Comparison of ENCODE assay signal across 8 cellular contexts in genomic region chr19:19321143-19321577, GRCh38. TPM values are rescaled to one million over a fixed set of nuclear protein-coding genes. Genes with fewer than 3 reads are reported as not detected.
DNase-seq lines count a peak whose midpoint lies in the region; ATAC-seq, FAIRE-seq and TF ChIP-seq lines count a peak whose summit lies in the region.

No MANE protein-coding gene starts in this region.

- H3K4me3 ChIP-seq in CD4-positive, alpha-beta memory T cell (ENCODE audit: low read length in 2 of 2) = peak overlapping the region; percentile 96 to 98
- H3K4me3 ChIP-seq in endothelial cell of umbilical vein (replicated peaks in 1 of 3; ENCODE audit: insufficient read depth in 1 of 3, low read depth in 1 of 3, low read length in 3 of 3) = peak overlapping the region; percentile 69 to 90 (median 83)

- H2AFZ ChIP-seq in endothelial cell of umbilical vein (ENCODE audit: low read depth, low read length) = peak overlapping the region; percentile 96

- POLR2A ChIA-PET in CD4-positive, alpha-beta memory T cell (lab: Charles Lee; ENCODE audit: partially characterized antibody) = interaction anchor here (1.0 to 1.6 kb wide), 4 partner anchors 12 to 168 kb away, joined by 3 to 9 read pairs (median 4); no protein-coding TSS in a partner anchor
- POLR2A ChIA-PET in endothelial cell of umbilical vein (lab: Charles Lee) = no interaction called here

- TF ChIP-seq CTCF in endothelial cell of umbilical vein (IDR thresholded peaks at IDR 0.05; ENCODE audit: extremely low read depth in 1 of 2, insufficient read depth in 1 of 2, low read depth in 1 of 2, low read length in 2 of 2) = no peak
- TF ChIP-seq CTCF in natural killer cell (IDR thresholded peaks at IDR 0.05) = no peak

- ATAC-seq in HG02970 (IDR thresholded peaks at IDR 0.05; ENCODE audit: low FRiP score, unreplicated experiment) (peak; percentile 25), SK-N-SH treated with all-trans-retinoic acid at 6 μM for 48 hours (0 out of 3 replicates have a peak, but pooled peaks have one; percentile 3), natural killer cell (no peak), GM19023 (IDR thresholded peaks at IDR 0.05; ENCODE audit: unreplicated experiment) (no peak)

- no peaks in the 10 kb centered on the region for H3K27me3 Mint-ChIP-seq in CD4-positive, alpha-beta memory T cell
- H3K27me3 Mint-ChIP-seq in natural killer cell (ENCODE audit: low read depth in 2 of 2) = no peaks in the 10 kb centered on the region

- BruUV-seq in endothelial cell of umbilical vein (replicated peaks; lab: Mats Ljungman, UMichigan) = TSS peak; percentile 25

- H3K9me1 ChIP-seq in endothelial cell of umbilical vein (replicated peaks; ENCODE audit: control insufficient read depth, extremely low read depth, insufficient read depth, low read length) = no peaks in the 10 kb centered on the region

- TF ChIP-seq POLR2A in endothelial cell of umbilical vein (IDR thresholded peaks at IDR 0.05; ENCODE audit: low read depth, low read length) = no peak

- H3K36me3 Mint-ChIP-seq in CD4-positive, alpha-beta memory T cell = peaks cover 28 to 32% of the 10 kb centered on the region in 2 donors
- H3K36me3 Mint-ChIP-seq in natural killer cell = peaks cover 8% of the 10 kb centered on the region

- H3K27ac Mint-ChIP-seq in CD4-positive, alpha-beta memory T cell = peak overlapping the region; percentile 84 to 100 (median 94)
- peak overlapping the region; percentile 93 to 94 for H3K27ac Mint-ChIP-seq in natural killer cell

- peaks cover 57% of the 10 kb centered on the region for H3K79me2 ChIP-seq in endothelial cell of umbilical vein (ENCODE audit: control insufficient read depth, insufficient read depth, low read length)

- peaks cover 27 to 69% (median 46%) of the 10 kb centered on the region in 4 donors for H3K4me1 Mint-ChIP-seq in CD4-positive, alpha-beta memory T cell
- peaks cover 30 to 45% of the 10 kb centered on the region in 2 donors for H3K4me1 Mint-ChIP-seq in natural killer cell

- peaks cover 18% of the 10 kb centered on the region for H3K36me3 ChIP-seq in CD4-positive, alpha-beta memory T cell (ENCODE audit: insufficient read depth, low read length)
- H3K36me3 ChIP-seq in endothelial cell of umbilical vein (ENCODE audit: control insufficient read depth in 2 of 2, extremely low read depth in 1 of 2, insufficient read depth in 2 of 2, low read length in 2 of 2) = peaks cover 7 to 8% of the 10 kb centered on the region in 2 experiments

- peaks cover 49% of the 10 kb centered on the region for H3K4me1 ChIP-seq in CD4-positive, alpha-beta memory T cell (ENCODE audit: insufficient read depth, low read length)
- H3K4me1 ChIP-seq in endothelial cell of umbilical vein (ENCODE audit: control insufficient read depth, extremely low read depth, insufficient read depth, low read length) = peaks cover 13% of the 10 kb centered on the region

- peak overlapping the region; percentile 87 for H3K4me2 ChIP-seq in endothelial cell of umbilical vein (ENCODE audit: insufficient read depth, low read length)

- peak overlapping the region; percentile 93 to 100 (median 99) for H3K4me3 Mint-ChIP-seq in CD4-positive, alpha-beta memory T cell
- peak overlapping the region; percentile 95 for H3K4me3 Mint-ChIP-seq in natural killer cell

- CTCF ChIA-PET in CD4-positive, alpha-beta memory T cell (lab: Charles Lee; ENCODE audit: partially characterized antibody) = interaction anchor here (0.8 to 1.3 kb wide), 4 partner anchors 66 to 169 kb away, joined by 3 to 5 read pairs (median 3); partner anchors contain the start of gene GATAD2A
- CTCF ChIA-PET in endothelial cell of umbilical vein (lab: Charles Lee) = interaction anchor here (1.1 to 2.1 kb wide), 2 partner anchors 22 to 169 kb away, joined by 3 to 10 read pairs; no protein-coding TSS in a partner anchor

- H3K27ac ChIP-seq in CD4-positive, alpha-beta memory T cell (ENCODE audit: low read depth, low read length) = peak overlapping the region; percentile 97
- H3K27ac ChIP-seq in endothelial cell of umbilical vein (ENCODE audit: insufficient read depth, low read depth, low read length) = peak overlapping the region; percentile 94

- no peaks in the 10 kb centered on the region for H3K9me3 Mint-ChIP-seq in CD4-positive, alpha-beta memory T cell
- no peaks in the 10 kb centered on the region for H3K9me3 Mint-ChIP-seq in natural killer cell

- peak; percentile 63 for FAIRE-seq in endothelial cell of umbilical vein (lab: Jason Lieb, UNC)

- dilution Hi-C loops in endothelial cell of umbilical vein (cut with MboI; ENCODE audit: extremely low pct_ligation_motif_present, low sequenced_read_pairs) = no loop called here

- intact Hi-C loops in CD4-positive, alpha-beta memory T cell (cut with micrococcal nuclease) = loop anchor here (5.0 kb wide), 2 partner anchors 41 to 184 kb away; partner anchors contain the start of gene TMEM161A
- intact Hi-C loops in endothelial cell of umbilical vein (cut with micrococcal nuclease) = loop anchor here (2.0 kb wide), 1 partner anchor 128 kb away; the partner anchor contains the start of genes BORCS8 and RFXANK
- intact Hi-C loops in natural killer cell (cut with micrococcal nuclease) = no loop called here

- H4K20me1 ChIP-seq in endothelial cell of umbilical vein (replicated peaks; ENCODE audit: control insufficient read depth, extremely low read depth, insufficient read depth, low read length) = no peaks in the 10 kb centered on the region

- H3K9me3 ChIP-seq in CD4-positive, alpha-beta memory T cell (ENCODE audit: control insufficient read depth in 1 of 2, low read length in 2 of 2) = no peaks in the 10 kb centered on the region
- no peaks in the 10 kb centered on the region for H3K9me3 ChIP-seq in endothelial cell of umbilical vein (replicated peaks; ENCODE audit: control insufficient read depth, insufficient read depth, low read length)

- DNase-seq in CD4-positive, alpha-beta memory T cell = no peak
- DNase-seq in endothelial cell of umbilical vein (ENCODE audit: low read depth, low spot score) (peak; percentile 30), natural killer cell (peak; percentile 21), occipital lobe (lab: John Stamatoyannopoulos, UW) (no peak)
- DNase-seq in central memory CD4-positive, alpha-beta T cell = no peak

- H3K27me3 ChIP-seq in CD4-positive, alpha-beta memory T cell (ENCODE audit: insufficient read depth, low read length) = no peaks in the 10 kb centered on the region
- H3K27me3 ChIP-seq in endothelial cell of umbilical vein (ENCODE audit: control insufficient read depth in 2 of 2, insufficient read depth in 2 of 2, low read length in 2 of 2) = no peaks in the 10 kb centered on the region

- H3K9ac ChIP-seq in endothelial cell of umbilical vein (replicated peaks; ENCODE audit: extremely low read depth, insufficient read depth, low read length) = peak overlapping the region; percentile 97

TF ChIP-seq in SK-N-SH treated with all-trans-retinoic acid at 6 μM for 48 hours, 23 proteins besides CTCF, POLR2A, EP300 and RAD21 (continues in another document):
- TF ChIP-seq ZNF565 (CRISPR knock-in tag; conservative IDR thresholded peaks at IDR 0.05; ENCODE audit: low read depth) = no peak

TF ChIP-seq in endothelial cell of umbilical vein, 7 proteins besides CTCF, POLR2A, EP300 and RAD21 (continues in another document):
- TF ChIP-seq POLR2AphosphoS5 (IDR thresholded peaks at IDR 0.05; ENCODE audit: insufficient read depth, low read depth, low read length) (no peak), MAX (IDR thresholded peaks at IDR 0.05; ENCODE audit: insufficient read depth, insufficient read length) (no peak), MYC (IDR thresholded peaks at IDR 0.05; ENCODE audit: low read depth, low read length) (no peak)

RNA-seq across cellular contexts. Expression of gene MAU2, which starts 0.5 kb away (rescaled TPM):
- 100 to 1,000 TPM; 148 to 155 TPM for total RNA-seq in CD4-positive, alpha-beta memory T cell
- polyA plus RNA-seq in CD4-positive, alpha-beta memory T cell = 10 to 100 TPM; 18.1 to 25.4 TPM
- 57.3 and 70.0 TPM in 2 replicates for total RNA-seq in endothelial cell of umbilical vein
- polyA plus RNA-seq in endothelial cell of umbilical vein = 36.9 and 43.4 TPM in 2 replicates
- 22.8 and 25.5 TPM in 2 replicates for polyA plus RNA-seq in endothelial cell of umbilical vein (2011; cell fraction: cytosol; rRNA removed)
- 87.6 and 111 TPM in 2 replicates for polyA plus RNA-seq in endothelial cell of umbilical vein (2011; cell fraction: nucleus; rRNA removed)
- 26.8 and 37.1 TPM in 2 replicates for polyA plus RNA-seq in endothelial cell of umbilical vein (2012)
- 73.9 and 116 TPM in 2 replicates for polyA minus RNA-seq in endothelial cell of umbilical vein
- polyA minus RNA-seq in endothelial cell of umbilical vein (2011; cell fraction: cytosol; rRNA and poly(A)+ RNA removed) = 25.5 TPM
- polyA minus RNA-seq in endothelial cell of umbilical vein (2011; cell fraction: nucleus; rRNA and poly(A)+ RNA removed) = 84.2 and 87.9 TPM in 2 replicates
- 100 to 1,000 TPM; 144 to 164 (median 151) TPM for total RNA-seq in natural killer cell
- 31.7 TPM for total RNA-seq in occipital lobe

RNA-seq across cellular contexts. Expression of gene SUGP1, which starts 0.9 kb away (rescaled TPM):
- total RNA-seq in CD4-positive, alpha-beta memory T cell = 10 to 100 TPM; 84.7 to 97.5 TPM
- polyA plus RNA-seq in CD4-positive, alpha-beta memory T cell = 10 to 100 TPM; 18.3 to 34.4 TPM
- total RNA-seq in endothelial cell of umbilical vein = 59.9 and 64.7 TPM in 2 replicates
- 38.2 and 41.0 TPM in 2 replicates for polyA plus RNA-seq in endothelial cell of umbilical vein
- polyA plus RNA-seq in endothelial cell of umbilical vein (2011; cell fraction: cytosol; rRNA removed) = 29.7 and 30.6 TPM in 2 replicates
- 118 and 123 TPM in 2 replicates for polyA plus RNA-seq in endothelial cell of umbilical vein (2011; cell fraction: nucleus; rRNA removed)
- 37.5 and 45.9 TPM in 2 replicates for polyA plus RNA-seq in endothelial cell of umbilical vein (2012)
- 28.6 and 35.9 TPM in 2 replicates for polyA minus RNA-seq in endothelial cell of umbilical vein
- polyA minus RNA-seq in endothelial cell of umbilical vein (2011; cell fraction: cytosol; rRNA and poly(A)+ RNA removed) = 24.4 TPM
- polyA minus RNA-seq in endothelial cell of umbilical vein (2011; cell fraction: nucleus; rRNA and poly(A)+ RNA removed) = 32.0 and 42.9 TPM in 2 replicates
- total RNA-seq in natural killer cell = 10 to 100 TPM; 64.7 to 86.5 (median 75.8) TPM
- 14.5 TPM for total RNA-seq in occipital lobe

RNA-seq across cellular contexts. Expression of gene TM6SF2, which starts 48.1 kb away (rescaled TPM):
- total RNA-seq in CD4-positive, alpha-beta memory T cell = not detected
- not detected for polyA plus RNA-seq in CD4-positive, alpha-beta memory T cell
- not detected in 2 replicates for total RNA-seq in endothelial cell of umbilical vein
- polyA plus RNA-seq in endothelial cell of umbilical vein = 0.10 and 0.21 TPM in 2 replicates
- polyA plus RNA-seq in endothelial cell of umbilical vein (2011; cell fraction: cytosol; rRNA removed) = not detected in 2 replicates
- polyA plus RNA-seq in endothelial cell of umbilical vein (2011; cell fraction: nucleus; rRNA removed) = 0.16 and 0.22 TPM in 2 replicates
- polyA plus RNA-seq in endothelial cell of umbilical vein (2012) = not detected in 2 replicates
- polyA minus RNA-seq in endothelial cell of umbilical vein = not detected in 2 replicates
- not detected for polyA minus RNA-seq in endothelial cell of umbilical vein (2011; cell fraction: cytosol; rRNA and poly(A)+ RNA removed)
- not detected in 2 replicates for polyA minus RNA-seq in endothelial cell of umbilical vein (2011; cell fraction: nucleus; rRNA and poly(A)+ RNA removed)
- not detected for total RNA-seq in natural killer cell
- total RNA-seq in occipital lobe = not detected

Comparison
In these comparisons a context has a peak if more than half of its experiments do, and no peak if none do; other contexts are left out.
1. DNase-seq: peak in endothelial cell of umbilical vein (single experiment) and natural killer cell (single experiment); none in CD4-positive, alpha-beta memory T cell (0 of 5), occipital lobe (single experiment) and central memory CD4-positive, alpha-beta T cell (single experiment).
2. ATAC-seq: peak in HG02970 (single experiment) and SK-N-SH treated with all-trans-retinoic acid at 6 μM for 48 hours (single experiment); none in natural killer cell (0 of 3) and GM19023 (single experiment).